In genomic region chr10:57830877-57831535, GRCh38 we compare ENCODE assay signal across 22 cellular contexts.
"Had no signal": no experiment of that assay in that cellular context is flagged by ENCODE, and none has a peak within 500 bp of the region (broad histone marks: within the 10 kb centered on the region; RNA-seq: fewer than 3 reads in every experiment).

No MANE protein-coding gene starts in this region.

- H3K27ac ChIP-seq: coronary artery, esophagus muscularis mucosa, neutrophil, ovary, psoas muscle, thoracic aorta had no signal

- ATAC-seq: activated CD4-positive, alpha-beta T cell treated with anti-CD3 and anti-CD28 coated beads for 36 hours; left ventricle myocardium superior; psoas muscle; right cardiac atrium; WTC11 had no signal

- H3K4me3 ChIP-seq: coronary artery, esophagus muscularis mucosa, ovary, psoas muscle, thoracic aorta had no signal

- H3K4me1 ChIP-seq: esophagus muscularis mucosa, psoas muscle had no signal

- H3K9me3 ChIP-seq: esophagus muscularis mucosa, neutrophil, ovary, psoas muscle, thoracic aorta had no signal

- DNase-seq: activated CD4-positive, alpha-beta T cell treated with anti-CD3 and anti-CD28 coated beads for 36 hours; activated CD4-positive, alpha-beta T cell treated with anti-CD3 and anti-CD28 coated beads, Interleukin-2, amount 50 U/mL, for 48 hours; activated effector memory CD4-positive, alpha-beta T cell treated with Interleukin-2 at 50 U/mL for 16 hours; activated naive CD4-positive, alpha-beta T cell treated with anti-CD3 and anti-CD28 coated beads for 36 hours; activated naive CD8-positive, alpha-beta T cell treated with anti-CD3 and anti-CD28 coated beads, Interleukin-2, amount 10 ng/mL, durations not matched to agents 7 days and 5 days; activated T-cell treated with anti-CD3 and anti-CD28 coated beads, Interleukin-2, amount 50 U/mL, for 48 hours; amniotic stem cell; cerebellar nuclear complex; hippocampal formation; left ventricle myocardium superior; mesenchymal stem cell; ovary; psoas muscle; right cardiac atrium; stimulated activated CD4-positive, alpha-beta T cell treated with anti-CD3 and anti-CD28 coated beads, Interleukin-4, amount 100 ng/mL, for 24 hours; stimulated activated naive CD4-positive, alpha-beta T cell treated with Interleukin-2 at 50 U/mL for 16 hours; T1000 had no signal

- H3K27me3 ChIP-seq: esophagus muscularis mucosa, neutrophil, ovary had no signal

- H3K36me3 ChIP-seq: esophagus muscularis mucosa, neutrophil, ovary, thoracic aorta had no signal
